Comparison of ENCODE assay signal across 8 cellular contexts in genomic region chr11:66288866-66289547, GRCh38. TPM values are rescaled to one million over a fixed set of nuclear protein-coding genes. Genes with fewer than 3 reads are reported as not detected.
DNase-seq lines count a peak whose midpoint lies in the region; ATAC-seq lines count a peak whose summit lies in the region.

TSS of gene YIF1A (minus strand) at chr11:66289143. CDS start at chr11:66288985, 158 bp downstream.

- peak within 1 kb of the TSS; percentile 78 to 94 (median 88) for H3K27ac Mint-ChIP-seq in immature natural killer cell

- peak within 1 kb of the TSS; percentile 86 to 94 (median 92) for H3K4me3 Mint-ChIP-seq in immature natural killer cell

- H3K4me1 Mint-ChIP-seq in immature natural killer cell: peaks cover 35 to 37% of the 10 kb centered on the region in 2 donors

- ATAC-seq in GM19023 (IDR thresholded peaks at IDR 0.05; ENCODE audit: unreplicated experiment): peak; percentile 86
- ATAC-seq in HG03280 (IDR thresholded peaks at IDR 0.05; ENCODE audit: unreplicated experiment): peak; percentile 92

- H3K9me3 Mint-ChIP-seq in immature natural killer cell: no peaks in the 10 kb centered on the region

- H3K27me3 Mint-ChIP-seq in immature natural killer cell (ENCODE audit: low read depth in 3 of 3): peaks cover 10 to 21% (median 15%) of the 10 kb centered on the region in 3 donors

- DNase-seq in AG08396 (ENCODE audit: low spot score): peak; percentile 100
- DNase-seq in NCI-H345 treated with DMSO at 0.1 percent for 48 hours (lab: John Stamatoyannopoulos, UW; ENCODE audit: unreplicated experiment): peak; percentile 97
- DNase-seq in activated CD4-positive, CD25-positive, alpha-beta regulatory T cell (lab: John Stamatoyannopoulos, UW): peak; percentile 92 to 98 (median 96)
- DNase-seq in central memory CD4-positive, alpha-beta T cell: peak; percentile 99
- peak; percentile 98 to 99 (median 99) for DNase-seq in immature natural killer cell
- DNase-seq in smooth muscle cell of the brain vasculature (ENCODE audit: low read depth, low spot score): peak; percentile 98

- H3K36me3 Mint-ChIP-seq in immature natural killer cell: peaks cover 0 to 4% (median 3%) of the 10 kb centered on the region in 3 donors

RNA-seq across cellular contexts. Expression of gene YIF1A, which starts in this region (rescaled TPM):
- polyA plus RNA-seq in immature natural killer cell: 10 to 100 TPM; 55.7 to 85.2 (median 62.1) TPM

Comparison
In these comparisons a context has a peak if more than half of its experiments do, and no peak if none do; other contexts are left out.
1. Peak in every context shown above with its lines: DNase-seq and ATAC-seq.